ENCODE assay signal across 8 cellular contexts in genomic region chr12:6553051-6553868, GRCh38. TPM values are rescaled to one million over a fixed set of nuclear protein-coding genes. Genes with fewer than 3 reads are reported as not detected.
DNase-seq lines count a peak whose midpoint lies in the region; ATAC-seq, FAIRE-seq and TF ChIP-seq lines count a peak whose summit lies in the region.

No MANE protein-coding gene starts in this region.

- DNase-seq in Daoy (ENCODE audit: low read depth) (peak; percentile 77), RCC 7860 (ENCODE audit: low spot score) (peak; percentile 84), esophagus squamous epithelium (lab: John Stamatoyannopoulos, UW) (no peak), psoas muscle (peak; percentile 78 to 86), PC-9 (no peak), H7 (no peak), T-helper 9 cell (no peak)

- H4K20me1 ChIP-seq in PC-9 (ENCODE audit: insufficient read depth), result peaks cover 12% of the 10 kb centered on the region

- POLR2A ChIA-PET in PC-9 (lab: Charles Lee; ENCODE audit: unreplicated experiment), result interaction anchor here (0.6 kb wide), 3 partner anchors 42 to 485 kb away, joined by 3 to 7 read pairs (median 5); no protein-coding TSS in a partner anchor

- H3K27me3 ChIP-seq in esophagus squamous epithelium (no peaks in the 10 kb centered on the region), psoas muscle (ENCODE audit: insufficient read depth in 3 of 3, low read length in 2 of 3) (no peaks in the 10 kb centered on the region), PC-9 (ENCODE audit: insufficient read depth, low read depth) (no peaks in the 10 kb centered on the region), H7 (ENCODE audit: control insufficient read depth, insufficient read depth, low read length) (peaks cover 2% of the 10 kb centered on the region; the same call in 1 of the 2 replicates)

- H3K4me3 ChIP-seq in esophagus squamous epithelium (peak overlapping the region in 1 of 4 donors; percentile 75), psoas muscle (peak overlapping the region; percentile 95), PC-9 (no peak overlapping the region), H7 (ENCODE audit: insufficient read depth, low read depth, low read length) (no peak overlapping the region)

- TF ChIP-seq POLR2A in esophagus squamous epithelium (IDR thresholded peaks at IDR 0.05), result no peak

- H3K36me3 ChIP-seq in esophagus squamous epithelium (peaks cover 4 to 52% (median 16%) of the 10 kb centered on the region in 3 donors), psoas muscle (ENCODE audit: insufficient read depth in 1 of 2, low read depth in 1 of 2) (peaks cover 5 to 41% of the 10 kb centered on the region in 2 donors), PC-9 (ENCODE audit: low read depth) (0 out of 2 replicates have a peak, but pooled peaks cover 14% of the 10 kb centered on the region), H7 (replicated peaks; ENCODE audit: control insufficient read depth, insufficient read depth, low read length) (peaks cover 14% of the 10 kb centered on the region)

- no peaks in the 10 kb centered on the region for H3K79me2 ChIP-seq in PC-9 (ENCODE audit: low read depth)

- FAIRE-seq in RCC 7860 (lab: Jason Lieb, UNC), result peak; percentile 90

- peak; percentile 62 to 72 (median 70) for ATAC-seq in psoas muscle
- ATAC-seq in GM18858 (IDR thresholded peaks at IDR 0.05; ENCODE audit: unreplicated experiment), result no peak

- H3K9me3 ChIP-seq in esophagus squamous epithelium (no peaks in the 10 kb centered on the region), psoas muscle (no peaks in the 10 kb centered on the region), PC-9 (ENCODE audit: insufficient read depth, low read depth) (no peaks in the 10 kb centered on the region)

- H3K4me1 ChIP-seq in esophagus squamous epithelium, result peaks cover 45 to 88% (median 52%) of the 10 kb centered on the region in 3 donors
- peaks cover 49% of the 10 kb centered on the region for H3K4me1 ChIP-seq in psoas muscle
- H3K4me1 ChIP-seq in PC-9 (replicated peaks; ENCODE audit: insufficient read depth), result no peaks in the 10 kb centered on the region

- BruUV-seq in PC-9 (replicated peaks; lab: Mats Ljungman, UMichigan), result no TSS peak

- intact Hi-C loops in esophagus squamous epithelium (cut with DNase I), result no loop called here
- intact Hi-C loops in psoas muscle (cut with DNase I), result no loop called here
- intact Hi-C loops in PC-9 (cut with micrococcal nuclease; ENCODE audit: unreplicated experiment), result no loop called here

- peak overlapping the region; percentile 61 to 93 (median 82) for H3K27ac ChIP-seq in esophagus squamous epithelium
- H3K27ac ChIP-seq in psoas muscle, result peak overlapping the region; percentile 100
- H3K27ac ChIP-seq in PC-9, result no peak overlapping the region

- WGBS in esophagus squamous epithelium, 2 donors, result 51 to 57% methylated on average over 14 to 15 of the region's 15 CpGs
- WGBS in psoas muscle, 3 donors, result 8 to 15% (median 9%) methylated on average over 15 of the region's 15 CpGs

- H3K9me2 ChIP-seq in PC-9 (ENCODE audit: insufficient read depth), result no peaks in the 10 kb centered on the region

- no peak overlapping the region for H3K4me2 ChIP-seq in PC-9

- CTCF ChIA-PET in PC-9 (lab: Charles Lee), result interaction anchor here (0.7 kb wide), 2 partner anchors 12 to 104 kb away, joined by 3 to 5 read pairs; no protein-coding TSS in a partner anchor

- H2AFZ ChIP-seq in PC-9, result no peak overlapping the region

- TF ChIP-seq CTCF in esophagus squamous epithelium (IDR thresholded peaks at IDR 0.05), result no peak
- TF ChIP-seq CTCF in psoas muscle (IDR thresholded peaks at IDR 0.05), result no peak
- TF ChIP-seq CTCF in PC-9 (conservative IDR thresholded peaks at IDR 0.05), result no peak

- peaks cover 28% of the 10 kb centered on the region; the same call in 1 of the 2 replicates for H3F3A ChIP-seq in PC-9 (ENCODE audit: insufficient read depth, low read depth)

RNA-seq across cellular contexts. Expression of gene IFFO1, which starts 2.6 kb away (rescaled TPM):
- 5.9 and 11.8 TPM in 2 replicates for total RNA-seq in Daoy (2014; rRNA removed; shearing (Covaris generic))
- total RNA-seq in esophagus squamous epithelium, result 1 to 10 TPM in 3 of 4 donors, under 1 TPM in 1; 0.76 to 7.4 (median 2.7) TPM
- total RNA-seq in psoas muscle, result 10 to 100 TPM; 12.6 to 26.3 (median 18.0) TPM
- polyA plus RNA-seq in psoas muscle, result 1 to 10 TPM; 6.7 to 8.9 (median 8.3) TPM
- 0.65 and 0.70 TPM in 2 replicates for total RNA-seq in PC-9 (2021)
- 15.1 and 18.2 TPM in 2 replicates for total RNA-seq in H7 (2014; rRNA removed; shearing (Covaris generic))

RNA-seq across cellular contexts. Expression of gene NOP2, which starts 14.8 kb away (rescaled TPM):
- total RNA-seq in Daoy (2014; rRNA removed; shearing (Covaris generic)), result 111 and 129 TPM in 2 replicates
- total RNA-seq in esophagus squamous epithelium, result 10 to 100 TPM; 36.0 to 51.9 (median 48.2) TPM
- 10 to 100 TPM; 29.8 to 62.2 (median 52.9) TPM for total RNA-seq in psoas muscle
- 10 to 100 TPM; 44.1 to 67.0 (median 66.4) TPM for polyA plus RNA-seq in psoas muscle
- total RNA-seq in PC-9 (2021), result 97.5 and 101 TPM in 2 replicates
- total RNA-seq in H7 (2014; rRNA removed; shearing (Covaris generic)), result 64.2 and 68.8 TPM in 2 replicates

RNA-seq across cellular contexts. Expression of gene GAPDH, which starts 18.9 kb away (rescaled TPM):
- total RNA-seq in Daoy (2014; rRNA removed; shearing (Covaris generic)), result 5,302 and 5,697 TPM in 2 replicates
- 1,000 to 10,000 TPM; 2,526 to 4,151 (median 3,597) TPM for total RNA-seq in esophagus squamous epithelium
- total RNA-seq in psoas muscle, result over 10,000 TPM in 2 of 4 donors, 1,000 to 10,000 TPM in 2; 7,136 to 10,782 (median 8,991) TPM
- polyA plus RNA-seq in psoas muscle, result over 10,000 TPM in 2 of 3 donors, 1,000 to 10,000 TPM in 1; 9,788 to 18,891 (median 16,487) TPM
- 6,143 and 8,169 TPM in 2 replicates for total RNA-seq in PC-9 (2021)
- total RNA-seq in H7 (2014; rRNA removed; shearing (Covaris generic)), result 6,920 and 8,270 TPM in 2 replicates

RNA-seq across cellular contexts. Expression of gene CHD4, which starts 53.9 kb away (rescaled TPM):
- 330 and 358 TPM in 2 replicates for total RNA-seq in Daoy (2014; rRNA removed; shearing (Covaris generic))
- total RNA-seq in esophagus squamous epithelium, result 100 to 1,000 TPM; 116 to 165 (median 127) TPM
- total RNA-seq in psoas muscle, result 100 to 1,000 TPM in 2 of 4 donors, 10 to 100 TPM in 2; 94.5 to 152 (median 112) TPM
- polyA plus RNA-seq in psoas muscle, result 10 to 100 TPM; 62.5 to 90.0 (median 78.5) TPM
- total RNA-seq in PC-9 (2021), result 359 and 373 TPM in 2 replicates
- total RNA-seq in H7 (2014; rRNA removed; shearing (Covaris generic)), result 236 and 245 TPM in 2 replicates

RNA-seq across cellular contexts. Expression of gene NCAPD2, which starts 59.4 kb away (rescaled TPM):
- total RNA-seq in Daoy (2014; rRNA removed; shearing (Covaris generic)), result 95.2 and 117 TPM in 2 replicates
- total RNA-seq in esophagus squamous epithelium (10 to 100 TPM; 25.6 to 73.2 (median 55.9) TPM), psoas muscle (10 to 100 TPM; 10.1 to 13.4 (median 11.2) TPM), PC-9 (2021) (220 and 266 TPM in 2 replicates)
- polyA plus RNA-seq in psoas muscle, result 1 to 10 TPM; 3.9 to 9.5 (median 5.9) TPM
- total RNA-seq in H7 (2014; rRNA removed; shearing (Covaris generic)), result 104 and 113 TPM in 2 replicates

Comparison
In these comparisons a context has a peak if more than half of its experiments do, and no peak if none do; other contexts are left out.
1. DNase-seq: peak in Daoy (single experiment), RCC 7860 (single experiment) and psoas muscle (2 of 2); none in esophagus squamous epithelium (single experiment), PC-9 (0 of 2), H7 (single experiment) and T-helper 9 cell (single experiment).